Comparison of ENCODE assay signal across 13 cellular contexts in genomic region chr11:12539570-12539969, GRCh38.
DNase-seq lines count a peak whose midpoint lies in the region; ATAC-seq, FAIRE-seq and TF ChIP-seq lines count a peak whose summit lies in the region.
"Had no signal": no experiment of that assay in that cellular context is flagged by ENCODE, and none has a peak within 500 bp of the region (broad histone marks: within the 10 kb centered on the region; RNA-seq: fewer than 3 reads in every experiment).

No MANE protein-coding gene starts in this region.

- no peaks in the 10 kb centered on the region for H3K9me3 ChIP-seq in hepatocyte (ENCODE audit: low read depth)

- H3K9me2 ChIP-seq in hepatocyte (replicated peaks; ENCODE audit: insufficient read depth): no peaks in the 10 kb centered on the region

- WGBS in hepatocyte (ENCODE audit: low lambda C conversion rate, missing lambda C conversion rate): 54% methylated on average over 3 of the region's 3 CpGs

- no peak overlapping the region for H3K4me2 ChIP-seq in hepatocyte

- H3K4me1 ChIP-seq in hepatocyte (ENCODE audit: insufficient read depth): no peaks in the 10 kb centered on the region

- DNase-seq in H54 (ENCODE audit: insufficient read length, low spot score): peak; percentile 77
- DNase-seq in brain microvascular endothelial cell: peak; percentile 88
- DNase-seq in hepatocyte (ENCODE audit: low spot score): no peak
- DNase-seq in stromal cell of bone marrow (ENCODE audit: low read depth): peak; percentile 81
- DNase-seq in cerebellar nuclear complex (lab: John Stamatoyannopoulos, UW): no peak
- DNase-seq in iPS-NIHi7 (ENCODE audit: extremely low spot score): no peak
- DNase-seq: activated CD4-positive, alpha-beta T cell treated with anti-CD3 and anti-CD28 coated beads for 48 hours; erythroblast; NCI-H146; stimulated activated CD4-positive, alpha-beta T cell treated with anti-CD3 and anti-CD28 coated beads, Interleukin-4, amount 100 ng/mL, for 1 hour had no signal

- no peaks in the 10 kb centered on the region for H3K36me3 ChIP-seq in brain microvascular endothelial cell (replicated peaks)
- H3K36me3 ChIP-seq in hepatocyte (replicated peaks; ENCODE audit: insufficient read depth, low read depth): no peaks in the 10 kb centered on the region

- H3K4me3 ChIP-seq in brain microvascular endothelial cell (ENCODE audit: low read depth, low read length): no peak overlapping the region
- H3K4me3 ChIP-seq in hepatocyte: no peak overlapping the region

- in situ Hi-C loops in brain microvascular endothelial cell (cut with HindIII; ENCODE audit: low pct_ligation_motif_present, low sequenced_read_pairs): no loop called here

- H3K27ac ChIP-seq in brain microvascular endothelial cell (peak overlapping the region; percentile 83), hepatocyte (peak overlapping the region; percentile 40)

- FAIRE-seq in H54 (lab: Jason Lieb, UNC): no peak

- no peak for TF ChIP-seq CTCF in brain microvascular endothelial cell (IDR thresholded peaks at IDR 0.05; ENCODE audit: low read depth, low read length, missing control alignments)
- TF ChIP-seq CTCF in hepatocyte (IDR thresholded peaks at IDR 0.05; ENCODE audit: poor library complexity): no peak

- no peaks in the 10 kb centered on the region for H3K79me2 ChIP-seq in hepatocyte

- ATAC-seq in HG02642 (IDR thresholded peaks at IDR 0.05; ENCODE audit: poor library complexity, unreplicated experiment) (no peak), GM21423 (IDR thresholded peaks at IDR 0.05; ENCODE audit: unreplicated experiment) (no peak)
- ATAC-seq: natural killer cell treated with Interleukin-12 subunit alpha and Interleukin-12 subunit beta and Interleukin-15 and Interleukin-18, amount 100 ng/mL, for 72 hours had no signal

- no peaks in the 10 kb centered on the region for H3K27me3 ChIP-seq in brain microvascular endothelial cell (replicated peaks)
- H3K27me3 ChIP-seq in hepatocyte: no peaks in the 10 kb centered on the region

- TF ChIP-seq POLR2A in H54 (IDR thresholded peaks at IDR 0.05; ENCODE audit: low read depth, low read length): peak; percentile 32; the same call in 1 of the 2 replicates

- no peaks in the 10 kb centered on the region for H4K20me1 ChIP-seq in hepatocyte (ENCODE audit: insufficient read depth, poor library complexity, severe bottlenecking)

- H2AFZ ChIP-seq in hepatocyte: no peak overlapping the region

Comparison
In these comparisons a context has a peak if more than half of its experiments do, and no peak if none do; other contexts are left out.
1. DNase-seq: peak in H54 (single experiment), brain microvascular endothelial cell (single experiment) and stromal cell of bone marrow (single experiment); none in hepatocyte (single experiment), cerebellar nuclear complex (0 of 2) and iPS-NIHi7 (single experiment).